ENCODE assay signal across 8 cellular contexts in the genomic region with DNA sequence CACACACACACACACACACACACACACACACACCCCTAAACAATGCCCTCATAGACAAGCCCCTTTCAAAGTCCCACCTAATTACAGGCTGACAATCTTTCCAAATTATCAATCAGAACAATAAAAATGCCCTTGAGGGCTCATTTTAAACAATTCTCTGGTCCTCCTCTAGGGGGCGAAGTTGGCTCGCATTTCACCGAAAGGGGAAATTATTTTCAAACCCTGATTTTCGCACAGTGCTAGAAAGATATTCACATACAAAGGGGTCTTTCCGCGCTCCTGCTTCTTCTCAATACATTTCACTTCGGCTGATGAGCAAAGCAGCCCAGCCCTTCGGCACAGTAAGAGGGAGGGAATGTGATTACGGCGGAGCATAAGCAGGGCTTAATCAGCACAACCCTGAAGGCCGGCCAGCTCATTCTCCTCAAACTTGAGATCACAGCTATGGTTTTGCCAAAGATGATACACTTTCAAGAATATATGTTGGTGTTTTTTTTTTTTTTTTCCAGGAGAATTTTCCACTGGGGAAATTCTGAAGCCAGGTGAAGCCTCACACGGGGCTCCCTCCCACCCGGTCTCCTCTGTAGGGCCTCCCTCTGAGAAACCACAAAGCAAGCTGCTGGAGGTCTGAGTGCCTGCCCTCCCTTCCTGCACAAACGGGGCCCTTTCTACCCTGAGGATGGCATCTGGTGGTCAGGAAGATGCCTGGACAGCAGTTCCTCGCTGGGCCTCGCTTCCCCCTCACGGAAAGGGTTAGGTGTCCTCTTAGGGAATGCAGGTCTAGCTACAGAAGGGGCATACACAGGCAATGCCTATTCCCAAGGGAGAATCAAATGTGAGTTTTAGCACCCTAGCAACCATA.
DNase-seq lines count a peak whose midpoint lies in the region; ATAC-seq and TF ChIP-seq lines count a peak whose summit lies in the region.

No MANE protein-coding gene starts in this region.

- H3K4me3 Mint-ChIP-seq in T-helper 17 cell, result peak overlapping the region; percentile 58

- intact Hi-C loops in left colon (cut with DNase I, micrococcal nuclease), result loop anchor here in 1 of 2 donors (10.0 kb wide), 1 partner anchor 248 kb away; no protein-coding TSS in a partner anchor

- TF ChIP-seq CTCF in AG09309 (IDR thresholded peaks at IDR 0.05; ENCODE audit: control insufficient read depth, insufficient read depth, low read depth, low read length, missing control alignments) (peak; percentile 67), LNCaP clone FGC (IDR thresholded peaks at IDR 0.05; ENCODE audit: control insufficient read depth, extremely low read depth, insufficient read depth) (peak; percentile 75)

- peaks cover 83% of the 10 kb centered on the region for H3K27me3 Mint-ChIP-seq in T-helper 17 cell

- no peaks in the 10 kb centered on the region for H3K36me3 Mint-ChIP-seq in T-helper 17 cell (ENCODE audit: low read depth)

- H3K9me3 ChIP-seq in T-helper 17 cell (ENCODE audit: control insufficient read depth, low read length, poor library complexity, severe bottlenecking), result peaks cover 2% of the 10 kb centered on the region

- H3K27ac Mint-ChIP-seq in T-helper 17 cell, result no peak overlapping the region

- no peak for TF ChIP-seq POLR2A in GM18505 (IDR thresholded peaks at IDR 0.05; ENCODE audit: borderline replicate concordance, extremely low read depth, insufficient read depth, insufficient read length)

- peaks cover 6% of the 10 kb centered on the region for H3K4me1 Mint-ChIP-seq in T-helper 17 cell

- no peak overlapping the region for H3K4me3 ChIP-seq in AG09309 (ENCODE audit: control insufficient read depth, low read depth, low read length)
- no peak overlapping the region for H3K4me3 ChIP-seq in LNCaP clone FGC (ENCODE audit: low read depth, low read length)

- ATAC-seq in GM18505 (IDR thresholded peaks at IDR 0.05; ENCODE audit: unreplicated experiment), result peak; percentile 51
- peak; percentile 54 for ATAC-seq in T-helper 17 cell
- ATAC-seq in left colon, result peak; percentile 9
- no peak for ATAC-seq in HG02970 (IDR thresholded peaks at IDR 0.05; ENCODE audit: low FRiP score, unreplicated experiment)

- DNase-seq in AG09309 (ENCODE audit: low read depth) (no peak), LNCaP clone FGC (ENCODE audit: low read depth) (no peak), T-helper 17 cell (peak in 1 of 3 donors; percentile 12), cerebellar cortex (ENCODE audit: low spot score) (peak; percentile 7), left colon (no peak)
- peak; percentile 46 to 50 for DNase-seq in stimulated activated CD4-positive, alpha-beta T cell treated with anti-CD3 and anti-CD28 coated beads, Interleukin-2, amount 100 ng/mL, for 24 hours

Comparison
In these comparisons a context has a peak if more than half of its experiments do, and no peak if none do; other contexts are left out.
1. DNase-seq: peak in cerebellar cortex (single experiment) and stimulated activated CD4-positive, alpha-beta T cell treated with anti-CD3 and anti-CD28 coated beads, Interleukin-2, amount 100 ng/mL, for 24 hours (2 of 2); none in AG09309 (single experiment), LNCaP clone FGC (single experiment) and left colon (0 of 2).